ENCODE assay signal across 13 cellular contexts in genomic region chr10:132704008-132704814, GRCh38.
"Had no signal": no experiment of that assay in that cellular context is flagged by ENCODE, and none has a peak within 500 bp of the region (broad histone marks: within the 10 kb centered on the region; RNA-seq: fewer than 3 reads in every experiment).

No MANE protein-coding gene starts in this region.

- H3K4me3 ChIP-seq: cardiac muscle cell, gastroesophageal sphincter, skin epidermis, thyroid gland had no signal

- ATAC-seq: effector memory CD8-positive, alpha-beta T cell; gastroesophageal sphincter; T-cell had no signal

- H3K27me3 ChIP-seq: cardiac muscle cell, gastroesophageal sphincter, thyroid gland had no signal

- H3K4me3 Mint-ChIP-seq: activated CD4-positive, alpha-beta memory T cell treated with anti-CD3 and anti-CD28 coated beads, Interleukin-2, amount 10 ng/mL, durations not matched to agents 7 days and 5 days; effector memory CD8-positive, alpha-beta T cell; nephron progenitor cell; T-cell had no signal

- H3K27ac Mint-ChIP-seq: activated CD4-positive, alpha-beta memory T cell treated with anti-CD3 and anti-CD28 coated beads, Interleukin-2, amount 10 ng/mL, durations not matched to agents 7 days and 5 days; nephron progenitor cell; T-cell had no signal

- H3K4me1 ChIP-seq: thyroid gland had no signal

- H3K9me3 ChIP-seq: thyroid gland had no signal

- H3K36me3 ChIP-seq: cardiac muscle cell had no signal

- H3K27ac ChIP-seq: cardiac muscle cell, gastroesophageal sphincter, skin epidermis, thyroid gland, VCaP had no signal

- H3K4me1 Mint-ChIP-seq: activated CD4-positive, alpha-beta memory T cell treated with anti-CD3 and anti-CD28 coated beads, Interleukin-2, amount 10 ng/mL, durations not matched to agents 7 days and 5 days had no signal

- H3K27me3 Mint-ChIP-seq: activated CD4-positive, alpha-beta memory T cell treated with anti-CD3 and anti-CD28 coated beads, Interleukin-2, amount 10 ng/mL, durations not matched to agents 7 days and 5 days; effector memory CD8-positive, alpha-beta T cell; T-cell had no signal

- DNase-seq: activated CD4-positive, alpha-beta memory T cell treated with anti-CD3 and anti-CD28 coated beads, Interleukin-2, amount 10 ng/mL, durations not matched to agents 7 days and 5 days; activated naive CD4-positive, alpha-beta T cell; activated T-cell treated with anti-CD3 and anti-CD28 coated beads, Interleukin-2, amount 50 U/mL, for 48 hours; effector memory CD8-positive, alpha-beta T cell; kidney glomerular epithelial cell; nephron progenitor cell; T-cell; T1000; thyroid gland had no signal
